ENCODE assay signal across 36 cellular contexts in genomic region chr13:30366083-30366482, GRCh38. TPM values are rescaled to one million over a fixed set of nuclear protein-coding genes. Genes with fewer than 3 reads are reported as not detected.
A peak's percentile ranks its signal among the peaks of the same experiment; 100 is the strongest.
DNase-seq lines count a peak whose midpoint lies in the region; ATAC-seq, FAIRE-seq and TF ChIP-seq lines count a peak whose summit lies in the region.
"Had no signal": no experiment of that assay in that cellular context is flagged by ENCODE, and none has a peak within 500 bp of the region (broad histone marks: within the 10 kb centered on the region; RNA-seq: fewer than 3 reads in every experiment).

No MANE protein-coding gene starts in this region.

- TF ChIP-seq CTCF in HL-60 (IDR thresholded peaks at IDR 0.05; ENCODE audit: insufficient read depth, low read length) (no peak), K562 (IDR thresholded peaks at IDR 0.05 in 2 of 3, conservative IDR thresholded peaks at IDR 0.05 in 1 of 3; ENCODE audit: insufficient read depth in 2 of 3, low read depth in 1 of 3, low read length in 3 of 3) (no peak), thyroid gland (IDR thresholded peaks at IDR 0.05) (no peak)

- no peak overlapping the region for H2AFZ ChIP-seq in K562 (ENCODE audit: low read depth, low read length)
- H2AFZ ChIP-seq: PC-9 had no signal

- no peak for FAIRE-seq in K562 (lab: Jason Lieb, UNC)
- FAIRE-seq: A204.1, colon, GM18507, H1 had no signal

- H3K79me2 ChIP-seq in K562 (ENCODE audit: control insufficient read depth, insufficient read depth, low read length), result no peaks in the 10 kb centered on the region

- in situ Hi-C loops in K562 (cut with MboI), result no loop called here

- H3K4me2 ChIP-seq in K562 (ENCODE audit: insufficient read depth, low read length), result no peak overlapping the region
- H3K4me2 ChIP-seq: PC-9 had no signal

- no peak for TF ChIP-seq POLR2A in K562 (conservative IDR thresholded peaks at IDR 0.05)
- no peak for TF ChIP-seq POLR2A in thyroid gland (IDR thresholded peaks at IDR 0.05)

- H3K4me3 ChIP-seq in HL-60 (replicated peaks; ENCODE audit: insufficient read depth, low read length) (no peak overlapping the region), K562 (no peak overlapping the region), thyroid gland (replicated peaks in 1 of 3) (no peak overlapping the region)
- H3K4me3 ChIP-seq: breast epithelium, lower lobe of right lung, mucosa of descending colon, ovary, PC-9, skin epidermis had no signal

- intact Hi-C loops in K562 (cut with micrococcal nuclease), result no loop called here
- intact Hi-C loops in thyroid gland (cut with DNase I), result no loop called here

- no peak for TF ChIP-seq RAD21 in K562 (CRISPR knock-in tag; conservative IDR thresholded peaks at IDR 0.05 in 1 of 2, IDR thresholded peaks at IDR 0.05 in 1 of 2)

- peak overlapping the region; percentile 56 for H3K27ac ChIP-seq in HL-60 (replicated peaks)
- H3K27ac ChIP-seq in K562 (ENCODE audit: extremely low read depth, low read depth, low read length), result no peak overlapping the region
- no peak overlapping the region for H3K27ac ChIP-seq in thyroid gland
- H3K27ac ChIP-seq: breast epithelium, lower lobe of right lung, ovary, PC-9, skin epidermis had no signal

- H3K9me3 ChIP-seq in K562 (replicated peaks; ENCODE audit: control insufficient read depth, insufficient read depth, low read depth, low read length) (no peaks in the 10 kb centered on the region), thyroid gland (no peaks in the 10 kb centered on the region)
- H3K9me3 ChIP-seq: BE2C, breast epithelium, lower lobe of right lung, mucosa of descending colon, ovary had no signal

- H3K9ac ChIP-seq in K562 (ENCODE audit: insufficient read depth in 1 of 2, low read depth in 2 of 2, low read length in 2 of 2), result no peak overlapping the region

- H3K4me1 ChIP-seq in K562 (replicated peaks in 1 of 2; ENCODE audit: control insufficient read depth in 2 of 2, insufficient read depth in 2 of 2, low read length in 2 of 2) (peaks cover 10 to 19% of the 10 kb centered on the region in 2 experiments), thyroid gland (peaks cover 14 to 18% of the 10 kb centered on the region in 2 donors)
- H3K4me1 ChIP-seq: breast epithelium, lower lobe of right lung had no signal

- POLR2A ChIA-PET in K562 (lab: Yijun Ruan, JAX), result interaction anchor here (1.1 kb wide), 1 partner anchor 99 kb away, joined by 3 read pairs; no protein-coding TSS in a partner anchor

- WGBS in K562 (ENCODE audit: insufficient coverage, low coverage, missing lambda C conversion rate), result 20% methylated on average over 1 of the region's 1 CpG
- 91% methylated on average over 1 of the region's 1 CpG for WGBS in thyroid gland, 2 donors

- no peaks in the 10 kb centered on the region for H3K9me1 ChIP-seq in K562 (ENCODE audit: control insufficient read depth, insufficient read depth, low read length)

- CTCF ChIA-PET in K562 (lab: Yijun Ruan, JAX; ENCODE audit: low intra/inter-chr PET ratio), result no interaction called here

- no peak for ATAC-seq in K562
- no peak for ATAC-seq in GM19395 (IDR thresholded peaks at IDR 0.05; ENCODE audit: unreplicated experiment)
- ATAC-seq: effector memory CD8-positive, alpha-beta T cell; lower lobe of right lung; mucosa of descending colon; Right ventricle myocardium inferior had no signal

- H4K20me1 ChIP-seq in K562 (replicated peaks; ENCODE audit: control insufficient read depth, insufficient read depth, low read length), result no peaks in the 10 kb centered on the region

- no peaks in the 10 kb centered on the region for H3K36me3 ChIP-seq in K562 (ENCODE audit: control insufficient read depth, insufficient read depth, low read length)
- no peaks in the 10 kb centered on the region for H3K36me3 ChIP-seq in thyroid gland
- H3K36me3 ChIP-seq: BE2C, breast epithelium, lower lobe of right lung, ovary had no signal

- DNase-seq in AML-193 (lab: John Stamatoyannopoulos, UW) (peak; percentile 8 to 28), HL-60 (ENCODE audit: low read depth in 1 of 2, low spot score in 1 of 2) (peak in 1 of 2 experiments; percentile 55), NOMO-1 treated with DMSO at 0.1 percent for 48 hours (lab: John Stamatoyannopoulos, UW; ENCODE audit: unreplicated experiment) (peak; percentile 47), K562 (ENCODE audit: extremely low read depth in 1 of 4, low spot score in 3 of 4) (no peak), thyroid gland (no peak), NCI-H2227 (lab: John Stamatoyannopoulos, UW; ENCODE audit: unreplicated experiment) (no peak), activated gamma-delta T cell (lab: John Stamatoyannopoulos, UW) (no peak)
- DNase-seq: activated CD4-positive, alpha-beta T cell treated with anti-CD3 and anti-CD28 coated beads, Interleukin-2, amount 50 U/mL, for 48 hours; activated CD8-positive, alpha-beta memory T cell treated with anti-CD3 and anti-CD28 coated beads, Interleukin-2, amount 50 U/mL, for 4 hours; activated naive CD4-positive, alpha-beta T cell treated with anti-CD3 and anti-CD28 coated beads, Interleukin-2, amount 50 U/mL, for 16 hours; amygdala; BE2C; COR-L47; DMS79; effector memory CD8-positive, alpha-beta T cell; foreskin fibroblast; kidney glomerular epithelial cell; lower lobe of right lung; mucosa of descending colon; NCI-H1417 treated with DMSO at 0.1 percent for 48 hours; NCI-H2081 treated with DMSO at 0.1 percent for 48 hours; nephron progenitor cell; ovary; PC-9; SW 1271; T1000 had no signal

- BruUV-seq in K562 (replicated peaks; lab: Mats Ljungman, UMichigan), result no TSS peak

- no peaks in the 10 kb centered on the region for H3K27me3 ChIP-seq in HL-60 (ENCODE audit: insufficient read depth, poor library complexity, severe bottlenecking)
- H3K27me3 ChIP-seq in K562 (ENCODE audit: control insufficient read depth in 2 of 2, insufficient read depth in 2 of 2, low read length in 2 of 2), result no peaks in the 10 kb centered on the region
- no peaks in the 10 kb centered on the region for H3K27me3 ChIP-seq in thyroid gland
- H3K27me3 ChIP-seq: BE2C, breast epithelium, ovary had no signal

- TF ChIP-seq EP300 in K562 (IDR thresholded peaks at IDR 0.05; ENCODE audit: low read length), result no peak

TF ChIP-seq in K562, 482 proteins besides CTCF, POLR2A, EP300 and RAD21:
- TF ChIP-seq SOX6 (IDR thresholded peaks at IDR 0.05) (peak; percentile 68; the same call in 1 of the 2 replicates), EZH2 (IDR thresholded peaks at IDR 0.05; ENCODE audit: borderline replicate concordance, low read depth, low read length) (no peak), TCF3 (CRISPR knock-in tag; IDR thresholded peaks at IDR 0.05) (peak; percentile 25; the same call in 1 of the 2 replicates)

RNA-seq across cellular contexts. Expression of gene UBE2L5, which starts 56.2 kb away (rescaled TPM):
- not detected in 2 replicates for total RNA-seq in K562 (2011; cell fraction: chromatin; rRNA removed; ENCODE audit: low replicate concordance)
- not detected in 2 replicates for total RNA-seq in K562 (2011; cell fraction: nucleolus; rRNA removed)
- total RNA-seq in K562 (2011; cell fraction: nucleoplasm; rRNA removed), result not detected in 2 replicates
- not detected in 2 replicates for total RNA-seq in K562 (2014; rRNA removed)
- not detected in 2 replicates for total RNA-seq in K562 (2014; rRNA removed; fragmentation: Illumina TruSeq; extraction: Trizol)
- total RNA-seq in K562 (2015; rRNA removed; fragmentation: Illumina TruSeq; extraction: Trizol), result not detected in 2 replicates
- total RNA-seq in K562 (2021), result not detected in 2 replicates
- polyA plus RNA-seq in K562 (2011; rRNA removed), result 1.4 and 1.5 TPM in 2 replicates
- polyA plus RNA-seq in K562 (2011; cell fraction: cytosol; rRNA removed), result 0.33 TPM in 1 of 2 replicates, not detected in the other
- polyA plus RNA-seq in K562 (2011; cell fraction: nucleus; rRNA removed), result 0.35 TPM in 1 of 2 replicates, not detected in the other
- polyA plus RNA-seq in K562 (2012), result 0.62 and 7.2 TPM in 2 replicates
- 0.86 TPM in 1 of 2 replicates, not detected in the other for polyA plus RNA-seq in K562 (2014; fragmentation: Illumina TruSeq; extraction: Trizol)
- under 1 TPM in 1 of 2 experiments, not detected in 1; 0.22 TPM for polyA plus RNA-seq in K562 (2014; fragmentation: Nextera tagmentation; extraction: Ambion mirVana)
- polyA plus RNA-seq in K562 (2014; rRNA removed), result not detected in 2 replicates
- polyA minus RNA-seq in K562 (2011; rRNA and poly(A)+ RNA removed), result 0.45 and 1.9 TPM in 2 replicates
- polyA minus RNA-seq in K562 (2011; cell fraction: cytosol; rRNA and poly(A)+ RNA removed), result not detected in 2 replicates
- not detected in 2 replicates for polyA minus RNA-seq in K562 (2011; cell fraction: nucleus; rRNA and poly(A)+ RNA removed)
- total RNA-seq in thyroid gland, result not detected
- total RNA-seq: activated T-helper 1 cell treated with anti-CD3 and anti-CD28 coated beads, Interleukin-12 subunit alpha, Interleukin-12 subunit beta, Interleukin-2, Interleukin-4 antibody, amounts not matched to agents 30 ng/mL and 10 ng/mL and 1 ng/mL, durations not matched to agents 14 hours and 24 hours and 36 hours; H1; lower lobe of right lung; mucosa of descending colon; PC-9; renal cortical epithelial cell; Right ventricle myocardium inferior had no signal
- polyA plus RNA-seq: H1 had no signal

RNA-seq across cellular contexts. Expression of gene KATNAL1, which starts 58.7 kb away (rescaled TPM):
- 12.1 and 24.1 TPM in 2 replicates for total RNA-seq in K562 (2011; cell fraction: chromatin; rRNA removed; ENCODE audit: low replicate concordance)
- total RNA-seq in K562 (2011; cell fraction: nucleolus; rRNA removed), result 4.2 and 5.1 TPM in 2 replicates
- total RNA-seq in K562 (2011; cell fraction: nucleoplasm; rRNA removed), result 14.5 and 20.1 TPM in 2 replicates
- 2.2 and 3.5 TPM in 2 replicates for total RNA-seq in K562 (2014; rRNA removed)
- 8.2 and 9.7 TPM in 2 replicates for total RNA-seq in K562 (2014; rRNA removed; fragmentation: Illumina TruSeq; extraction: Trizol)
- total RNA-seq in K562 (2015; rRNA removed; fragmentation: Illumina TruSeq; extraction: Trizol), result 6.0 and 6.3 TPM in 2 replicates
- total RNA-seq in K562 (2021), result 6.3 and 6.4 TPM in 2 replicates
- polyA plus RNA-seq in K562 (2011; rRNA removed), result 4.9 and 6.7 TPM in 2 replicates
- 1.5 and 3.0 TPM in 2 replicates for polyA plus RNA-seq in K562 (2011; cell fraction: cytosol; rRNA removed)
- polyA plus RNA-seq in K562 (2011; cell fraction: nucleus; rRNA removed), result 4.2 and 4.8 TPM in 2 replicates
- 2.9 and 4.4 TPM in 2 replicates for polyA plus RNA-seq in K562 (2012)
- polyA plus RNA-seq in K562 (2014; fragmentation: Illumina TruSeq; extraction: Trizol), result 4.6 and 5.5 TPM in 2 replicates
- polyA plus RNA-seq in K562 (2014; fragmentation: Nextera tagmentation; extraction: Ambion mirVana), result 1 to 10 TPM; 2.7 to 3.0 TPM
- 2.4 and 2.5 TPM in 2 replicates for polyA plus RNA-seq in K562 (2014; rRNA removed)
- 11.7 and 16.3 TPM in 2 replicates for polyA minus RNA-seq in K562 (2011; rRNA and poly(A)+ RNA removed)
- 2.2 and 4.9 TPM in 2 replicates for polyA minus RNA-seq in K562 (2011; cell fraction: cytosol; rRNA and poly(A)+ RNA removed)
- 5.4 and 11.6 TPM in 2 replicates for polyA minus RNA-seq in K562 (2011; cell fraction: nucleus; rRNA and poly(A)+ RNA removed)
- total RNA-seq in thyroid gland, result 10 to 100 TPM in 1 of 4 donors, 1 to 10 TPM in 3; 8.0 to 25.7 (median 9.5) TPM

Comparison
In these comparisons a context has a peak if more than half of its experiments do, and no peak if none do; other contexts are left out.
1. DNase-seq: peak in AML-193 (2 of 2) and NOMO-1 treated with DMSO at 0.1 percent for 48 hours (single experiment); none in K562 (0 of 4), thyroid gland (0 of 2), NCI-H2227 (single experiment) and activated gamma-delta T cell (single experiment).